In genomic region chr7:24587853-24588252, GRCh38 we compare ENCODE assay signal across 8 cellular contexts. TPM values are rescaled to one million over a fixed set of nuclear protein-coding genes. Genes with fewer than 3 reads are reported as not detected.
DNase-seq lines count a peak whose midpoint lies in the region; ATAC-seq, FAIRE-seq and TF ChIP-seq lines count a peak whose summit lies in the region.

No MANE protein-coding gene starts in this region.

- no peaks in the 10 kb centered on the region for H3K36me3 ChIP-seq in BE2C
- H3K36me3 ChIP-seq in WERI-Rb-1 = no peaks in the 10 kb centered on the region

- no peak for FAIRE-seq in HTR-8/SVneo (lab: Jason Lieb, UNC)

- DNase-seq in BE2C = peak; percentile 38
- DNase-seq in WERI-Rb-1 = peak; percentile 62
- DNase-seq in epithelial cell of proximal tubule (ENCODE audit: low read depth) = no peak
- DNase-seq in stimulated activated CD4-positive, alpha-beta T cell treated with anti-CD3 and anti-CD28 coated beads, TNF-alpha, amount 100 ng/mL, for 1 hour (ENCODE audit: low read depth in 3 of 3, low spot score in 1 of 3) = peak in 2 of 3 donors; percentile 15 to 19
- no peak for DNase-seq in HTR-8/SVneo (ENCODE audit: insufficient read length, low spot score)

- H3K27ac ChIP-seq in WERI-Rb-1 = no peak overlapping the region

- H3K27me3 ChIP-seq in BE2C = no peaks in the 10 kb centered on the region
- H3K27me3 ChIP-seq in WERI-Rb-1 (ENCODE audit: insufficient read depth, low read depth, severe bottlenecking) = no peaks in the 10 kb centered on the region

- H3K9me3 ChIP-seq in BE2C = no peaks in the 10 kb centered on the region
- H3K9me3 ChIP-seq in WERI-Rb-1 (ENCODE audit: severe bottlenecking) = no peaks in the 10 kb centered on the region

- TF ChIP-seq CTCF in BE2C (IDR thresholded peaks at IDR 0.05; ENCODE audit: low read depth, low read length) (peak; percentile 74), WERI-Rb-1 (IDR thresholded peaks at IDR 0.05; ENCODE audit: low read depth, low read length) (peak; percentile 68), epithelial cell of proximal tubule (conservative IDR thresholded peaks at IDR 0.05; ENCODE audit: low read depth, low read length) (peak; percentile 71)

- no peak overlapping the region for H3K4me3 ChIP-seq in BE2C (ENCODE audit: low read depth, low read length)
- no peak overlapping the region for H3K4me3 ChIP-seq in WERI-Rb-1 (ENCODE audit: low read depth, low read length)
- no peak overlapping the region for H3K4me3 ChIP-seq in epithelial cell of proximal tubule (ENCODE audit: low read depth, low read length)

- ATAC-seq in GM19025 (IDR thresholded peaks at IDR 0.05; ENCODE audit: low read depth, unreplicated experiment) = peak; percentile 61
- peak; percentile 47 for ATAC-seq in HG03565 (IDR thresholded peaks at IDR 0.05; ENCODE audit: unreplicated experiment)
- ATAC-seq in HG03039 (IDR thresholded peaks at IDR 0.05; ENCODE audit: unreplicated experiment) = no peak

- no peaks in the 10 kb centered on the region for H3K4me1 ChIP-seq in BE2C

RNA-seq across cellular contexts. Expression of gene PALS2, which starts 14.6 kb away (rescaled TPM):
- polyA plus RNA-seq in BE2C (2012; ENCODE audit: insufficient read depth, insufficient read length, low read depth) = 5.3 TPM
- total RNA-seq in epithelial cell of proximal tubule = 4.6 and 6.0 TPM in 2 replicates

Comparison
In these comparisons a context has a peak if more than half of its experiments do, and no peak if none do; other contexts are left out.
1. DNase-seq: peak in BE2C (single experiment), WERI-Rb-1 (single experiment) and stimulated activated CD4-positive, alpha-beta T cell treated with anti-CD3 and anti-CD28 coated beads, TNF-alpha, amount 100 ng/mL, for 1 hour (2 of 3); none in epithelial cell of proximal tubule (single experiment) and HTR-8/SVneo (single experiment).
2. Peak in every context shown above with its lines, with median percentiles within 50 percentile points of each other: CTCF ChIP-seq.